ENCODE assay signal across 21 cellular contexts in the genomic region with DNA sequence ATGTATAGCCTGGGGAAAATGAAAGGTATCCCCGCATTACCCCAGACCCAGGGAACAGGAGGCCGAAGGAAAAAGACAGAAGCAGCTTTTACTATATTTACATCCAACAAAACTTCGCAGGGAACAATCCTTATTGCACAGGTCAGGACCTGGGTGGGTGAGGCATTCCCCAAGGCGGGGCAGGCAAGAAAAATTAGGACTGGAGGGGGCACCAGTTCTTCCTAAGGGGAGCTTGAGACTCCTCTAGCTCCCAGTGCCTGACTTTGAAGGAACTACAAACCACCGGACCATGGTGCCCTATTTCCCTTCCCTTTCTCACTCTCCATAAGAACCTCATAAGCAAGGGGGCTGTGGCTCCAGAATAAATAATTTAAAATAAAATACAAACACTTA. TPM values are rescaled to one million over a fixed set of nuclear protein-coding genes. Genes with fewer than 3 reads are reported as not detected.
DNase-seq lines count a peak whose midpoint lies in the region; ATAC-seq and TF ChIP-seq lines count a peak whose summit lies in the region.
"Had no signal": no experiment of that assay in that cellular context is flagged by ENCODE, and none has a peak within 500 bp of the region (broad histone marks: within the 10 kb centered on the region; RNA-seq: fewer than 3 reads in every experiment).

No MANE protein-coding gene starts in this region.

- intact Hi-C loops in CD8-positive, alpha-beta T cell (cut with DNase I, micrococcal nuclease), result no loop called here
- intact Hi-C loops in spleen (cut with DNase I; ENCODE audit: low total_unique reads) (no loop called here), adrenal gland (cut with DNase I) (no loop called here)

- WGBS in spleen, 5 donors, result 84 to 93% (median 91%) methylated on average over 5 of the region's 5 CpGs
- 84 to 93% (median 91%) methylated on average over 5 of the region's 5 CpGs for WGBS in adrenal gland, 4 donors

- TF ChIP-seq POLR2A in spleen (IDR thresholded peaks at IDR 0.05), result no peak
- no peak for TF ChIP-seq POLR2A in adrenal gland (IDR thresholded peaks at IDR 0.05)

- ATAC-seq in CD8-positive, alpha-beta T cell, result no peak
- ATAC-seq in T-helper 17 cell, result no peak
- ATAC-seq in esophagus mucosa, result no peak
- ATAC-seq: activated CD4-positive, CD25-positive, alpha-beta regulatory T cell treated with anti-CD3 and anti-CD28 coated beads, Interleukin-2, amount 50 U/mL, for 24 hours; pancreas had no signal

- no peaks in the 10 kb centered on the region for H3K9me3 ChIP-seq in CD8-positive, alpha-beta T cell (ENCODE audit: low read length)
- no peaks in the 10 kb centered on the region for H3K9me3 ChIP-seq in T-helper 17 cell (ENCODE audit: control insufficient read depth, low read length, poor library complexity, severe bottlenecking)
- no peaks in the 10 kb centered on the region for H3K9me3 ChIP-seq in spleen
- no peaks in the 10 kb centered on the region for H3K9me3 ChIP-seq in adrenal gland (replicated peaks in 1 of 3)
- H3K9me3 ChIP-seq: pancreas, SJSA1 had no signal

- H3K27me3 Mint-ChIP-seq in CD8-positive, alpha-beta T cell (ENCODE audit: low read depth), result no peaks in the 10 kb centered on the region
- no peaks in the 10 kb centered on the region for H3K27me3 Mint-ChIP-seq in T-helper 17 cell

- POLR2A ChIA-PET in CD8-positive, alpha-beta T cell (lab: Charles Lee), result interaction anchor here (0.6 to 3.4 kb wide), 3 partner anchors 12 to 1382 kb away, joined by 3 to 20 read pairs (median 4); a partner anchor contains a TSS

- peak overlapping the region; percentile 37 for H3K27ac Mint-ChIP-seq in CD8-positive, alpha-beta T cell
- peak overlapping the region; percentile 39 for H3K27ac Mint-ChIP-seq in T-helper 17 cell

- H3K9me3 Mint-ChIP-seq in CD8-positive, alpha-beta T cell, result no peaks in the 10 kb centered on the region

- peaks cover 6% of the 10 kb centered on the region for H3K4me1 ChIP-seq in CD8-positive, alpha-beta T cell (ENCODE audit: insufficient read depth, low read length)
- H3K4me1 ChIP-seq in spleen (peaks cover 0 to 25% (median 12%) of the 10 kb centered on the region in 6 donors), adrenal gland (replicated peaks in 1 of 2) (no peaks in the 10 kb centered on the region)
- H3K4me1 ChIP-seq: pancreas had no signal

- H3K4me3 Mint-ChIP-seq in CD8-positive, alpha-beta T cell, result no peak overlapping the region
- H3K4me3 Mint-ChIP-seq in T-helper 17 cell, result no peak overlapping the region

- H3K27ac ChIP-seq in CD8-positive, alpha-beta T cell (ENCODE audit: low read depth, low read length), result no peak overlapping the region
- H3K27ac ChIP-seq in layer of hippocampus (ENCODE audit: low read depth, low read length) (peak overlapping the region; percentile 90), spleen (peak overlapping the region in 4 of 8 donors; percentile 20 to 72 (median 44)), adrenal gland (peak overlapping the region in 2 of 5 donors; percentile 23 to 55)
- H3K27ac ChIP-seq: C4-2B, epithelial cell of prostate, pancreas, SJSA1 had no signal

- peaks cover 36% of the 10 kb centered on the region for H3K36me3 ChIP-seq in CD8-positive, alpha-beta T cell (ENCODE audit: insufficient read depth, low read length)
- H3K36me3 ChIP-seq in spleen (peaks cover 0 to 57% (median 51%) of the 10 kb centered on the region in 6 donors), adrenal gland (replicated peaks in 1 of 2) (peaks cover 0 to 44% of the 10 kb centered on the region in 2 donors)

- no peak for TF ChIP-seq CTCF in CD8-positive, alpha-beta T cell (IDR thresholded peaks at IDR 0.05)
- TF ChIP-seq CTCF in spleen (IDR thresholded peaks at IDR 0.05 in 8 of 11, conservative IDR thresholded peaks at IDR 0.05 in 3 of 11), result no peak
- no peak for TF ChIP-seq CTCF in adrenal gland (IDR thresholded peaks at IDR 0.05)

- peaks cover 46% of the 10 kb centered on the region for H3K36me3 Mint-ChIP-seq in CD8-positive, alpha-beta T cell
- peaks cover 1% of the 10 kb centered on the region for H3K36me3 Mint-ChIP-seq in T-helper 17 cell (ENCODE audit: low read depth)

- no peaks in the 10 kb centered on the region for H3K27me3 ChIP-seq in CD8-positive, alpha-beta T cell (ENCODE audit: insufficient read depth, low read length)
- no peaks in the 10 kb centered on the region for H3K27me3 ChIP-seq in layer of hippocampus (ENCODE audit: control insufficient read depth, insufficient read depth, low read length)
- no peaks in the 10 kb centered on the region for H3K27me3 ChIP-seq in spleen (replicated peaks in 1 of 7)
- no peaks in the 10 kb centered on the region for H3K27me3 ChIP-seq in adrenal gland
- H3K27me3 ChIP-seq: pancreas, SJSA1 had no signal

- CTCF ChIA-PET in CD8-positive, alpha-beta T cell (lab: Charles Lee), result interaction anchor here (1.0 to 1.4 kb wide), 2 partner anchors 11 to 14 kb away, joined by 3 to 4 read pairs; no protein-coding TSS in a partner anchor

- no peak for DNase-seq in CD8-positive, alpha-beta T cell
- DNase-seq in T-helper 17 cell (no peak), spleen (peak; percentile 25), SW480 (ENCODE audit: low spot score) (no peak), adrenal gland (no peak)
- DNase-seq: activated gamma-delta T cell; cortex of kidney; DMS79; kidney glomerular epithelial cell; NCI-H1436 treated with DMSO at 0.1 percent for 48 hours; NCI-H82; pancreas; PC-3; stimulated activated CD4-positive, alpha-beta T cell treated with anti-CD3 and anti-CD28 coated beads, Interleukin-2, amount 100 ng/mL, for 24 hours; T1000 had no signal

- no peak overlapping the region for H3K4me3 ChIP-seq in CD8-positive, alpha-beta T cell (ENCODE audit: low read depth, low read length)
- H3K4me3 ChIP-seq in spleen (no peak overlapping the region), adrenal gland (no peak overlapping the region)
- H3K4me3 ChIP-seq: pancreas, SJSA1 had no signal

- peaks cover 8% of the 10 kb centered on the region for H3K4me1 Mint-ChIP-seq in CD8-positive, alpha-beta T cell (ENCODE audit: low read depth)
- peaks cover 16% of the 10 kb centered on the region for H3K4me1 Mint-ChIP-seq in T-helper 17 cell

RNA-seq across cellular contexts. Expression of a gene that starts 6.7 kb away (rescaled TPM):
- total RNA-seq in CD8-positive, alpha-beta T cell, result 10 to 100 TPM; 52.0 to 52.1 TPM
- total RNA-seq in T-helper 17 cell (10 to 100 TPM; 63.3 to 72.9 TPM), spleen (10 to 100 TPM; 44.2 to 68.1 (median 60.4) TPM), adrenal gland (10 to 100 TPM in 7 of 8 donors, 1 to 10 TPM in 1; 7.3 to 43.3 (median 25.9) TPM), esophagus mucosa (17.9 TPM)
- polyA plus RNA-seq in spleen (1 to 10 TPM; 3.7 to 7.1 (median 3.9) TPM), adrenal gland (10 to 100 TPM in 1 of 3 donors, 1 to 10 TPM in 2; 3.0 to 14.2 (median 6.6) TPM)

RNA-seq across cellular contexts. Expression of a gene that starts 17.1 kb away (rescaled TPM):
- total RNA-seq in CD8-positive, alpha-beta T cell, result 10 to 100 TPM; 87.2 to 91.3 TPM
- total RNA-seq in T-helper 17 cell (100 to 1,000 TPM; 120 to 157 TPM), spleen (100 to 1,000 TPM; 135 to 211 (median 168) TPM), adrenal gland (10 to 100 TPM; 22.5 to 72.5 (median 36.7) TPM), esophagus mucosa (12.1 TPM)
- polyA plus RNA-seq in spleen (100 to 1,000 TPM in 2 of 3 donors, 10 to 100 TPM in 1; 47.7 to 106 (median 104) TPM), adrenal gland (100 to 1,000 TPM in 1 of 3 donors, 10 to 100 TPM in 2; 14.4 to 110 (median 63.7) TPM)

RNA-seq across cellular contexts. Expression of a gene that starts 29.0 kb away (rescaled TPM):
- 100 to 1,000 TPM; 169 to 201 TPM for total RNA-seq in CD8-positive, alpha-beta T cell
- total RNA-seq in T-helper 17 cell (100 to 1,000 TPM; 133 to 151 TPM), spleen (10 to 100 TPM; 34.8 to 80.1 (median 66.8) TPM), adrenal gland (10 to 100 TPM; 15.3 to 53.6 (median 31.8) TPM), esophagus mucosa (13.3 TPM)
- polyA plus RNA-seq in spleen (10 to 100 TPM; 37.7 to 79.7 (median 72.3) TPM), adrenal gland (100 to 1,000 TPM in 1 of 3 donors, 10 to 100 TPM in 2; 27.1 to 138 (median 75.0) TPM)

RNA-seq across cellular contexts. Expression of a gene that starts 33.9 kb away (rescaled TPM):
- total RNA-seq in CD8-positive, alpha-beta T cell, result 1 to 10 TPM; 7.2 to 7.7 TPM
- 10 to 100 TPM; 14.1 to 16.4 TPM for total RNA-seq in T-helper 17 cell
- 10 to 100 TPM; 66.7 to 88.4 (median 81.1) TPM for total RNA-seq in spleen
- polyA plus RNA-seq in spleen, result 10 to 100 TPM; 23.6 to 41.3 (median 40.6) TPM
- 100 to 1,000 TPM in 7 of 8 donors, 10 to 100 TPM in 1; 96.5 to 173 (median 118) TPM for total RNA-seq in adrenal gland
- polyA plus RNA-seq in adrenal gland, result 10 to 100 TPM; 29.1 to 85.1 (median 63.9) TPM
- 42.3 TPM for total RNA-seq in esophagus mucosa

RNA-seq across cellular contexts. Expression of a gene that starts 38.3 kb away (rescaled TPM):
- 1 to 10 TPM; 3.0 to 3.7 TPM for total RNA-seq in CD8-positive, alpha-beta T cell
- total RNA-seq in T-helper 17 cell (1 to 10 TPM; 4.5 to 6.0 TPM), spleen (10 to 100 TPM in 2 of 7 donors, 1 to 10 TPM in 5; 6.1 to 18.0 (median 9.1) TPM), adrenal gland (10 to 100 TPM in 7 of 8 donors, 1 to 10 TPM in 1; 5.1 to 16.7 (median 15.0) TPM), esophagus mucosa (7.6 TPM)
- polyA plus RNA-seq in spleen (10 to 100 TPM in 2 of 3 donors, 1 to 10 TPM in 1; 8.9 to 13.3 (median 11.7) TPM), adrenal gland (10 to 100 TPM in 2 of 3 donors, 1 to 10 TPM in 1; 6.3 to 21.8 (median 19.0) TPM)
